Comparison of ENCODE assay signal across 23 cellular contexts in the genomic region with DNA sequence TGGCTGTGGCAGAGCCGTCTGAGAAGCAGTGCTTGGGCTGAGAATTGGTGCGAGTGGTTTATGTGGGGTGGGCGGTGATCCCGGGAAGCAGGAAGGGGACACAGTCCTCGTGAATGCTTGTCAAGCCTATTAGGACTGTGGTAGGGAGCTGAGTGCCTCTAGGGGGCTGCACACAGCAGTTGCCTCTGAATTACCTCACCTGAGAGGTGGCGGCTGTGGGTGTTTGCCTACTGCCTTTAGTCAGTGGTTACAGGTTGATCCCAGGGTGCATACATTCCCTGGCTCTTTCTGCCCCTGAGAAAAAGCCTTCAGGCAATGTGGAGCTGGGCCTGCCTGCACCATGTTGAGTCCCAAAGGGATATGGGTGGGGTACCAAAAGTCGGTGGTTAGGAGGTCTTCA. TPM values are rescaled to one million over a fixed set of nuclear protein-coding genes. Genes with fewer than 3 reads are reported as not detected.
"Had no signal": no experiment of that assay in that cellular context is flagged by ENCODE, and none has a peak within 500 bp of the region (broad histone marks: within the 10 kb centered on the region; RNA-seq: fewer than 3 reads in every experiment).

No MANE protein-coding gene starts in this region.

- H3K27me3 Mint-ChIP-seq: naive B cell had no signal

- H3K4me3 Mint-ChIP-seq: activated T-cell treated with anti-CD3 and anti-CD28 coated beads, Interleukin-2, amount 50 U/mL, for 72 hours had no signal

- ATAC-seq: activated T-cell treated with anti-CD3 and anti-CD28 coated beads, Interleukin-2, amount 50 U/mL, for 72 hours; gastrocnemius medialis; heart left ventricle; left colon had no signal

- H3K9me3 ChIP-seq: gastrocnemius medialis, heart left ventricle, right atrium auricular region, stomach, testis, upper lobe of left lung had no signal

- H3K36me3 Mint-ChIP-seq: naive B cell had no signal

- H3K27me3 ChIP-seq: brain microvascular endothelial cell, gastrocnemius medialis, heart left ventricle, right atrium auricular region, stomach, testis, upper lobe of left lung had no signal

- H3K27ac Mint-ChIP-seq: activated T-cell treated with anti-CD3 and anti-CD28 coated beads, Interleukin-2, amount 50 U/mL, for 72 hours had no signal

- DNase-seq: activated CD4-positive, alpha-beta T cell treated with anti-CD3 and anti-CD28 coated beads, Interleukin-2, amount 50 U/mL, for 48 hours; activated T-cell treated with anti-CD3 and anti-CD28 coated beads, Interleukin-2, amount 50 U/mL, for 72 hours; anterior cingulate cortex; brain microvascular endothelial cell; effector memory CD4-positive, alpha-beta T cell; gastrocnemius medialis; left colon; mammary epithelial cell; naive B cell; stimulated activated CD4-positive, alpha-beta T cell treated with anti-CD3 and anti-CD28 coated beads, Interleukin-15, amount 100 ng/mL, for 24 hours; stimulated activated CD4-positive, alpha-beta T cell treated with anti-CD3 and anti-CD28 coated beads, Interleukin-4, amount 100 ng/mL, for 4 hours; stomach; T-helper 1 cell; T1000; upper lobe of left lung had no signal

- H3K27ac ChIP-seq: brain microvascular endothelial cell, epithelial cell of prostate, heart left ventricle, right atrium auricular region, skin epidermis, stomach, upper lobe of left lung, VCaP had no signal

- H3K9me3 Mint-ChIP-seq: activated T-cell treated with anti-CD3 and anti-CD28 coated beads, Interleukin-2, amount 50 U/mL, for 72 hours; naive B cell had no signal

- H3K4me3 ChIP-seq: gastrocnemius medialis, heart left ventricle, right atrium auricular region, skin epidermis, stomach, testis, upper lobe of left lung had no signal

RNA-seq across cellular contexts. Expression of gene SPEF1, which starts 44.3 kb away (rescaled TPM):
- total RNA-seq: gastrocnemius medialis, mononuclear cell, posterior vena cava, stomach had no signal
